Comparison of ENCODE assay signal across 23 cellular contexts in the genomic region with DNA sequence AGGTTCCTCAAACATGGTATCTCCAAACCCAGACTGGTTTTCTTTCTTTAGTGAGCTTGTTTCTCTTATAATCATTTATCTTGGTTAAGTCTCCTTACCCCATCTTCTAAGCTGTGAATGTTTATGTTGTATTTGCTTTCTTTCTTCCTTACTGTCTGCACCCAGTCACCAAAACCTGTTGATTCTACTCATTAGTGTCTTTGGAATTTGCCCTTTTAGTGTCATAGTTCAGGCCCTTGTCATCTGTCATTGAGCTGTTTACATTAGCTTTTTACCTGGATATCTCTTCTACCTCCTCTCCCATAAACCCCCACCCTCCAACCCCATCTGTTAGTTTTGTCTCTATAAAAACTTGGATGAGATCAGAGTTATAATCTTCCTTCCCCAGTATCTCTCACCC.
"Had no signal": no experiment of that assay in that cellular context is flagged by ENCODE, and none has a peak within 500 bp of the region (broad histone marks: within the 10 kb centered on the region; RNA-seq: fewer than 3 reads in every experiment).

No MANE protein-coding gene starts in this region.

- H3K27me3 Mint-ChIP-seq: naive B cell; stimulated activated naive B cell treated with anti-CD40 and anti-IgM and Interleukin-4, amounts not matched to agents 10 μg/mL and 1 μg/mL and 100 μg/mL, for 72 hours; stimulated activated naive CD8-positive, alpha-beta T cell treated with anti-CD3 and anti-CD28 coated beads, Interleukin-15, amount 100 ng/mL, for 72 hours had no signal

- H3K4me1 Mint-ChIP-seq: immature natural killer cell; naive B cell; nephron; stimulated activated naive B cell treated with anti-CD40 and anti-IgM and Interleukin-4, amounts not matched to agents 10 μg/mL and 1 μg/mL and 100 μg/mL, for 72 hours; stimulated activated naive CD8-positive, alpha-beta T cell treated with anti-CD3 and anti-CD28 coated beads, Interleukin-15, amount 100 ng/mL, for 72 hours had no signal

- H3K36me3 Mint-ChIP-seq: naive B cell; stimulated activated naive B cell treated with anti-CD40 and anti-IgM and Interleukin-4, amounts not matched to agents 10 μg/mL and 1 μg/mL and 100 μg/mL, for 72 hours had no signal

- H3K36me3 ChIP-seq: neutrophil had no signal

- H3K4me3 ChIP-seq: dorsolateral prefrontal cortex, esophagus squamous epithelium, gastroesophageal sphincter, sigmoid colon, skin epidermis, testis, tibial nerve had no signal

- H3K4me3 Mint-ChIP-seq: immature natural killer cell; naive B cell; nephron; stimulated activated naive B cell treated with anti-CD40 and anti-IgM and Interleukin-4, amounts not matched to agents 10 μg/mL and 1 μg/mL and 100 μg/mL, for 72 hours; stimulated activated naive CD8-positive, alpha-beta T cell treated with anti-CD3 and anti-CD28 coated beads, Interleukin-15, amount 100 ng/mL, for 72 hours had no signal

- H3K9me3 ChIP-seq: esophagus squamous epithelium, gastroesophageal sphincter, neutrophil, sigmoid colon, testis, tibial nerve had no signal

- DNase-seq: cortex of kidney; dorsolateral prefrontal cortex; effector CD8-positive, alpha-beta T cell; esophagus squamous epithelium; foreskin fibroblast; glutamatergic neuron; immature natural killer cell; left cardiac atrium; left ventricle myocardium superior; mesendoderm; naive B cell; sigmoid colon; stimulated activated CD4-positive, alpha-beta T cell treated with anti-CD3 and anti-CD28 coated beads, Interleukin-2, amount 100 ng/mL, for 24 hours; stimulated activated CD4-positive, alpha-beta T cell treated with anti-CD3 and anti-CD28 coated beads, Interleukin-4, amount 100 ng/mL, for 4 hours; stimulated activated naive B cell treated with anti-CD40 and anti-IgM and Interleukin-4, amounts not matched to agents 10 μg/mL and 1 μg/mL and 100 μg/mL, for 72 hours; stimulated activated naive CD8-positive, alpha-beta T cell treated with anti-CD3 and anti-CD28 coated beads, Interleukin-15, amount 100 ng/mL, for 72 hours; testis had no signal

- H3K27ac ChIP-seq: dorsolateral prefrontal cortex, epithelial cell of prostate, esophagus squamous epithelium, neutrophil, skin epidermis, testis, tibial nerve had no signal

- ATAC-seq: gastroesophageal sphincter; left cardiac atrium; left ventricle myocardium superior; stimulated activated naive B cell treated with anti-CD40 and anti-IgM and Interleukin-4, amounts not matched to agents 10 μg/mL and 1 μg/mL and 100 μg/mL, for 72 hours; stimulated activated naive CD8-positive, alpha-beta T cell treated with anti-CD3 and anti-CD28 coated beads, Interleukin-15, amount 100 ng/mL, for 72 hours had no signal

- H3K9me3 Mint-ChIP-seq: immature natural killer cell; nephron; stimulated activated naive B cell treated with anti-CD40 and anti-IgM and Interleukin-4, amounts not matched to agents 10 μg/mL and 1 μg/mL and 100 μg/mL, for 72 hours; stimulated activated naive CD8-positive, alpha-beta T cell treated with anti-CD3 and anti-CD28 coated beads, Interleukin-15, amount 100 ng/mL, for 72 hours had no signal

- H3K27ac Mint-ChIP-seq: immature natural killer cell; naive B cell; nephron; stimulated activated naive B cell treated with anti-CD40 and anti-IgM and Interleukin-4, amounts not matched to agents 10 μg/mL and 1 μg/mL and 100 μg/mL, for 72 hours had no signal

- H3K27me3 ChIP-seq: dorsolateral prefrontal cortex, esophagus squamous epithelium, gastroesophageal sphincter, neutrophil, sigmoid colon, testis, tibial nerve had no signal

- H3K4me1 ChIP-seq: testis had no signal
